20 cellular contexts compared by ENCODE assay signal in genomic region chr19:45939792-45940514, GRCh38. TPM values are rescaled to one million over a fixed set of nuclear protein-coding genes. Genes with fewer than 3 reads are reported as not detected.
DNase-seq lines count a peak whose midpoint lies in the region; ATAC-seq and TF ChIP-seq lines count a peak whose summit lies in the region.
"Had no signal": no experiment of that assay in that cellular context is flagged by ENCODE, and none has a peak within 500 bp of the region (broad histone marks: within the 10 kb centered on the region; RNA-seq: fewer than 3 reads in every experiment).

No MANE protein-coding gene starts in this region.

- dilution Hi-C loops in mammary epithelial cell (cut with HindIII; ENCODE audit: low sequenced_read_pairs): loop anchor here (10.0 kb wide), 1 partner anchor 285 kb away; the partner anchor contains the start of gene IGFL1

- H2AFZ ChIP-seq in mammary epithelial cell (ENCODE audit: low read depth, low read length): peak overlapping the region; percentile 52
- peak overlapping the region; percentile 51 for H2AFZ ChIP-seq in osteoblast (ENCODE audit: low read length)
- H2AFZ ChIP-seq: PC-9 had no signal

- in situ Hi-C loops in mammary epithelial cell (cut with MboI; ENCODE audit: low sequenced_read_pairs in 2 of 2): no loop called here

- H4K20me1 ChIP-seq in mammary epithelial cell (ENCODE audit: insufficient read depth, low read length) (no peaks in the 10 kb centered on the region), osteoblast (ENCODE audit: insufficient read depth, low read length) (no peaks in the 10 kb centered on the region)
- H4K20me1 ChIP-seq: BLaER1 had no signal

- H3K4me3 ChIP-seq in left ventricle myocardium inferior (peak overlapping the region; percentile 41), mammary epithelial cell (replicated peaks in 1 of 3; ENCODE audit: insufficient read depth in 1 of 3, low read depth in 2 of 3, low read length in 3 of 3) (no peak overlapping the region), osteoblast (ENCODE audit: insufficient read depth, low read length) (no peak overlapping the region), sigmoid colon (no peak overlapping the region)
- H3K4me3 ChIP-seq: BLaER1, PC-9, SJCRH30 had no signal

- CTCF ChIA-PET in mammary epithelial cell (lab: Charles Lee; ENCODE audit: low non-redundant PET): no interaction called here

- WGBS in mammary epithelial cell (ENCODE audit: low coverage, missing lambda C conversion rate): 68% methylated on average over 8 of the region's 67 CpGs
- WGBS in sigmoid colon, 2 donors: 28% methylated on average over 67 of the region's 67 CpGs

- peak overlapping the region; percentile 54 for H3K4me2 ChIP-seq in mammary epithelial cell (ENCODE audit: insufficient read depth, low read depth, low read length)
- H3K4me2 ChIP-seq in osteoblast (ENCODE audit: insufficient read depth, low read length): no peak overlapping the region
- H3K4me2 ChIP-seq: BLaER1, PC-9 had no signal

- no peak overlapping the region for H3K9ac ChIP-seq in mammary epithelial cell (ENCODE audit: insufficient read depth, low read length)
- H3K9ac ChIP-seq: BLaER1 had no signal

- intact Hi-C loops in left ventricle myocardium inferior (cut with micrococcal nuclease): no loop called here
- intact Hi-C loops in left cardiac atrium (cut with DNase I): no loop called here
- intact Hi-C loops in mammary epithelial cell (cut with micrococcal nuclease): no loop called here
- intact Hi-C loops in sigmoid colon (cut with DNase I): no loop called here

- H3K27me3 Mint-ChIP-seq in activated T-helper 17 cell treated with anti-CD3 and anti-CD28 coated beads, Interleukin-2, amount 50 U/mL, for 72 hours: peaks cover 24% of the 10 kb centered on the region

- no peak for TF ChIP-seq POLR2A in sigmoid colon (IDR thresholded peaks at IDR 0.05)

- no peak for ATAC-seq in left cardiac atrium
- no peak for ATAC-seq in activated T-helper 17 cell treated with anti-CD3 and anti-CD28 coated beads, Interleukin-2, amount 50 U/mL, for 72 hours (replicated peaks)
- ATAC-seq: CD8-positive, alpha-beta T cell had no signal

- H3K4me1 Mint-ChIP-seq in activated T-helper 17 cell treated with anti-CD3 and anti-CD28 coated beads, Interleukin-2, amount 50 U/mL, for 72 hours: peaks cover 6% of the 10 kb centered on the region

- H3K27ac Mint-ChIP-seq in activated T-helper 17 cell treated with anti-CD3 and anti-CD28 coated beads, Interleukin-2, amount 50 U/mL, for 72 hours: no peak overlapping the region
- H3K27ac Mint-ChIP-seq: CD8-positive, alpha-beta T cell had no signal

- no TSS peak for BruUV-seq in mammary epithelial cell (replicated peaks; lab: Mats Ljungman, UMichigan)

- no peaks in the 10 kb centered on the region for H3K36me3 Mint-ChIP-seq in activated T-helper 17 cell treated with anti-CD3 and anti-CD28 coated beads, Interleukin-2, amount 50 U/mL, for 72 hours (ENCODE audit: low read depth)
- H3K36me3 Mint-ChIP-seq: CD8-positive, alpha-beta T cell had no signal

- no peaks in the 10 kb centered on the region for H3K9me3 ChIP-seq in left ventricle myocardium inferior (replicated peaks)
- no peaks in the 10 kb centered on the region for H3K9me3 ChIP-seq in mammary epithelial cell (replicated peaks; ENCODE audit: insufficient read depth, low read length)
- H3K9me3 ChIP-seq in osteoblast (ENCODE audit: low read depth, low read length): no peaks in the 10 kb centered on the region
- H3K9me3 ChIP-seq in sigmoid colon: no peaks in the 10 kb centered on the region
- H3K9me3 ChIP-seq: BLaER1, SJCRH30 had no signal

- no peak for TF ChIP-seq EP300 in sigmoid colon (IDR thresholded peaks at IDR 0.05)

- H3K4me3 Mint-ChIP-seq in activated T-helper 17 cell treated with anti-CD3 and anti-CD28 coated beads, Interleukin-2, amount 50 U/mL, for 72 hours: no peak overlapping the region
- H3K4me3 Mint-ChIP-seq: CD8-positive, alpha-beta T cell had no signal

- H3K36me3 ChIP-seq in left ventricle myocardium inferior: peaks cover 8% of the 10 kb centered on the region
- H3K36me3 ChIP-seq in mammary epithelial cell (ENCODE audit: insufficient read depth, low read length): no peaks in the 10 kb centered on the region
- no peaks in the 10 kb centered on the region for H3K36me3 ChIP-seq in osteoblast (ENCODE audit: insufficient read depth, low read length)
- H3K36me3 ChIP-seq in sigmoid colon: no peaks in the 10 kb centered on the region
- H3K36me3 ChIP-seq: SJCRH30 had no signal

- no peaks in the 10 kb centered on the region for H3K79me2 ChIP-seq in mammary epithelial cell (ENCODE audit: insufficient read depth, low read length)
- no peaks in the 10 kb centered on the region for H3K79me2 ChIP-seq in osteoblast (ENCODE audit: insufficient read depth, low read length)

- no peak overlapping the region for H3K27ac ChIP-seq in left ventricle myocardium inferior (replicated peaks)
- no peak overlapping the region for H3K27ac ChIP-seq in mammary epithelial cell (ENCODE audit: insufficient read depth, low read depth, low read length)
- H3K27ac ChIP-seq in osteoblast (ENCODE audit: low read depth, low read length): no peak overlapping the region
- H3K27ac ChIP-seq in sigmoid colon: no peak overlapping the region
- H3K27ac ChIP-seq: BLaER1, PC-9, SJCRH30 had no signal

- DNase-seq in left ventricle myocardium inferior (no peak), left cardiac atrium (no peak), mammary epithelial cell (no peak), osteoblast (ENCODE audit: insufficient read length, low spot score, missing footprints) (peak; percentile 86), sigmoid colon (no peak), amniotic stem cell (lab: John Stamatoyannopoulos, UW) (no peak)
- no peak for DNase-seq in stimulated activated CD4-positive, alpha-beta T cell treated with anti-CD3 and anti-CD28 coated beads, Interleukin-12 subunit alpha, Interleukin-12 subunit beta, amount 100 ng/mL, for 4 hours
- DNase-seq: CD8-positive, alpha-beta T cell; HCEC 1CT; MV-4-11; NCI-H1417 treated with DMSO at 0.1 percent for 48 hours; NCI-H2029; NCI-H2171 treated with DMSO at 0.1 percent for 48 hours; NCI-H774; PC-9; SJCRH30 had no signal

- peaks cover 81% of the 10 kb centered on the region for H3K27me3 ChIP-seq in left ventricle myocardium inferior (ENCODE audit: low read depth)
- peaks cover 1% of the 10 kb centered on the region for H3K27me3 ChIP-seq in mammary epithelial cell (ENCODE audit: insufficient read depth, low read length)
- H3K27me3 ChIP-seq in osteoblast (ENCODE audit: insufficient read depth, low read length): peaks cover 31% of the 10 kb centered on the region
- peaks cover 10 to 68% (median 34%) of the 10 kb centered on the region in 3 donors for H3K27me3 ChIP-seq in sigmoid colon
- H3K27me3 ChIP-seq: BLaER1, SJCRH30 had no signal

- TF ChIP-seq CTCF in left ventricle myocardium inferior (IDR thresholded peaks at IDR 0.05; ENCODE audit: borderline replicate concordance) (no peak), mammary epithelial cell (conservative IDR thresholded peaks at IDR 0.05 in 1 of 2, IDR thresholded peaks at IDR 0.05 in 1 of 2; ENCODE audit: extremely low read depth in 1 of 2, insufficient read depth in 1 of 2, low read depth in 1 of 2, low read length in 2 of 2) (no peak), osteoblast (IDR thresholded peaks at IDR 0.05; ENCODE audit: extremely low read depth, low read depth, low read length) (no peak), sigmoid colon (IDR thresholded peaks at IDR 0.05) (no peak)

- H3K4me1 ChIP-seq in left ventricle myocardium inferior: no peaks in the 10 kb centered on the region
- H3K4me1 ChIP-seq in mammary epithelial cell (ENCODE audit: insufficient read depth, low read length): peaks cover 5% of the 10 kb centered on the region
- no peaks in the 10 kb centered on the region for H3K4me1 ChIP-seq in osteoblast (ENCODE audit: insufficient read depth, low read length)
- H3K4me1 ChIP-seq in sigmoid colon: peaks cover 0 to 6% (median 0%) of the 10 kb centered on the region in 4 donors
- H3K4me1 ChIP-seq: BLaER1, SJCRH30 had no signal

- H3K9me3 Mint-ChIP-seq in activated T-helper 17 cell treated with anti-CD3 and anti-CD28 coated beads, Interleukin-2, amount 50 U/mL, for 72 hours: peaks cover 3% of the 10 kb centered on the region
- H3K9me3 Mint-ChIP-seq: CD8-positive, alpha-beta T cell had no signal

RNA-seq across cellular contexts. Expression of gene NANOS2, which starts 25.4 kb away (rescaled TPM):
- not detected for total RNA-seq in left ventricle myocardium inferior
- not detected for total RNA-seq in left cardiac atrium
- total RNA-seq in mammary epithelial cell: not detected
- polyA plus RNA-seq in mammary epithelial cell: not detected
- not detected for polyA minus RNA-seq in mammary epithelial cell
- not detected in 2 replicates for total RNA-seq in osteoblast
- not detected for total RNA-seq in sigmoid colon
- under 1 TPM in 2 of 3 donors, not detected in 1; 0.46 to 0.60 TPM for polyA plus RNA-seq in sigmoid colon
- total RNA-seq in activated T-helper 17 cell treated with anti-CD3 and anti-CD28 coated beads, Interleukin-2, amount 50 U/mL, for 72 hours: not detected
- total RNA-seq: A172; CD8-positive, alpha-beta T cell; NCI-H460; PC-9; SJCRH30 had no signal

RNA-seq across cellular contexts. Expression of gene NOVA2, which starts 33.7 kb away (rescaled TPM):
- total RNA-seq in left ventricle myocardium inferior: 5.0 TPM
- 1 to 10 TPM; 4.2 to 5.8 TPM for total RNA-seq in left cardiac atrium
- not detected for total RNA-seq in mammary epithelial cell
- 0.01 TPM for polyA plus RNA-seq in mammary epithelial cell
- not detected for polyA minus RNA-seq in mammary epithelial cell
- not detected in 2 replicates for total RNA-seq in osteoblast
- total RNA-seq in sigmoid colon: 1 to 10 TPM in 2 of 4 donors, under 1 TPM in 2; 0.36 to 3.0 (median 1.2) TPM
- polyA plus RNA-seq in sigmoid colon: 1 to 10 TPM in 1 of 3 donors, under 1 TPM in 2; 0.23 to 1.1 (median 0.60) TPM
- total RNA-seq in activated T-helper 17 cell treated with anti-CD3 and anti-CD28 coated beads, Interleukin-2, amount 50 U/mL, for 72 hours: under 1 TPM in 1 of 2 donors, not detected in 1; 0.03 TPM
- total RNA-seq: CD8-positive, alpha-beta T cell; NCI-H460; PC-9 had no signal

RNA-seq across cellular contexts. Expression of gene MYPOP, which starts 37.5 kb away (rescaled TPM):
- total RNA-seq in left ventricle myocardium inferior: 16.2 TPM
- total RNA-seq in left cardiac atrium: 10 to 100 TPM in 1 of 2 donors, 1 to 10 TPM in 1; 9.3 to 12.8 TPM
- 1 to 10 TPM; 1.8 to 8.9 TPM for total RNA-seq in mammary epithelial cell
- 1.4 TPM for polyA plus RNA-seq in mammary epithelial cell
- polyA minus RNA-seq in mammary epithelial cell: 1.8 TPM
- 2.1 and 3.3 TPM in 2 replicates for total RNA-seq in osteoblast
- total RNA-seq in sigmoid colon: 1 to 10 TPM; 1.8 to 6.1 (median 3.0) TPM
- polyA plus RNA-seq in sigmoid colon: 1 to 10 TPM; 6.2 to 8.3 (median 6.6) TPM
- 1 to 10 TPM; 7.4 to 7.6 TPM for total RNA-seq in activated T-helper 17 cell treated with anti-CD3 and anti-CD28 coated beads, Interleukin-2, amount 50 U/mL, for 72 hours

RNA-seq across cellular contexts. Expression of gene IRF2BP1, which starts 54.0 kb away (rescaled TPM):
- total RNA-seq in left ventricle myocardium inferior: 18.5 TPM
- total RNA-seq in left cardiac atrium: 10 to 100 TPM; 18.3 to 21.3 TPM
- 10 to 100 TPM; 15.9 to 28.0 TPM for total RNA-seq in mammary epithelial cell
- polyA plus RNA-seq in mammary epithelial cell: 5.7 TPM
- 6.1 TPM for polyA minus RNA-seq in mammary epithelial cell
- total RNA-seq in osteoblast: 28.6 and 35.8 TPM in 2 replicates
- 10 to 100 TPM; 18.0 to 25.5 (median 20.8) TPM for total RNA-seq in sigmoid colon
- polyA plus RNA-seq in sigmoid colon: 10 to 100 TPM in 2 of 3 donors, 1 to 10 TPM in 1; 7.8 to 15.2 (median 11.3) TPM
- 10 to 100 TPM; 13.5 to 16.4 TPM for total RNA-seq in activated T-helper 17 cell treated with anti-CD3 and anti-CD28 coated beads, Interleukin-2, amount 50 U/mL, for 72 hours

RNA-seq across cellular contexts. Expression of gene CCDC61, which starts 55.3 kb away (rescaled TPM):
- 8.7 TPM for total RNA-seq in left ventricle myocardium inferior
- total RNA-seq in left cardiac atrium: 10 to 100 TPM; 10.0 to 10.8 TPM
- 10 to 100 TPM in 1 of 2 donors, 1 to 10 TPM in 1; 3.3 to 14.8 TPM for total RNA-seq in mammary epithelial cell
- 6.4 TPM for polyA plus RNA-seq in mammary epithelial cell
- 1.7 TPM for polyA minus RNA-seq in mammary epithelial cell
- 3.6 and 5.9 TPM in 2 replicates for total RNA-seq in osteoblast
- 10 to 100 TPM in 2 of 4 donors, 1 to 10 TPM in 2; 5.0 to 15.2 (median 8.0) TPM for total RNA-seq in sigmoid colon
- 10 to 100 TPM in 2 of 3 donors, 1 to 10 TPM in 1; 9.6 to 16.3 (median 10.9) TPM for polyA plus RNA-seq in sigmoid colon
- 10 to 100 TPM; 24.3 to 27.6 TPM for total RNA-seq in activated T-helper 17 cell treated with anti-CD3 and anti-CD28 coated beads, Interleukin-2, amount 50 U/mL, for 72 hours
